ENCODE assay signal across 20 cellular contexts in the genomic region with DNA sequence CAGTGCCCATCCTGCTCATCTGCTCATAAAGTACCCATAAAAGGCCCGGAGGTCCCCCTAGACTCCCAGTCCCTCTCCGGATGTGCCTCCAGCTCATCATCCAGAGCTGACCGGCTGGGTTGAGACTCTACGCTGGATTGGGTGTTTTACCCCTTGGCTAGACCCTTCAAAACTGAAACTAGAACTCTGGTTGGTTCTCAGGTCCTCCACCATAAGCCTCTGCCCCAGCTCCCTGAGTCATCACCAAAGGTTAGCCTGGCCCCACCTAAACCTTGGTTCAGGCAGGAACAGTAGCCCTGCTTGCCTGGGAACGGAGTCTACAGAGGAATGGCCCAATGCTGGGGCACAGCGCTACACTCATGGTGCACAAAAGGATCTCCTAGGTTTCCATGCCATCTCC.
"Had no signal": no experiment of that assay in that cellular context is flagged by ENCODE, and none has a peak within 500 bp of the region (broad histone marks: within the 10 kb centered on the region; RNA-seq: fewer than 3 reads in every experiment).

No MANE protein-coding gene starts in this region.

- H3K36me3 Mint-ChIP-seq: naive thymus-derived CD8-positive, alpha-beta T cell had no signal

- ATAC-seq: left ventricle myocardium superior; lower lobe of right lung; naive thymus-derived CD8-positive, alpha-beta T cell; pancreas had no signal

- H3K27ac ChIP-seq: coronary artery, esophagus squamous epithelium, lower lobe of right lung, pancreas, prostate gland, right atrium auricular region, stomach, thyroid gland, vagina had no signal

- H3K4me3 Mint-ChIP-seq: naive thymus-derived CD8-positive, alpha-beta T cell; nephron progenitor cell had no signal

- H3K4me1 ChIP-seq: esophagus squamous epithelium, lower lobe of right lung, pancreas, prostate gland, right atrium auricular region, stomach, vagina had no signal

- H3K4me1 Mint-ChIP-seq: naive thymus-derived CD8-positive, alpha-beta T cell; nephron progenitor cell had no signal

- H3K27me3 ChIP-seq: esophagus squamous epithelium, pancreas, right atrium auricular region, stomach, thyroid gland, vagina had no signal

- H3K9me3 Mint-ChIP-seq: naive thymus-derived CD8-positive, alpha-beta T cell; nephron progenitor cell had no signal

- DNase-seq: dermis blood vessel endothelial cell; effector memory CD4-positive, alpha-beta T cell; esophagus squamous epithelium; left ventricle myocardium superior; lower lobe of right lung; naive thymus-derived CD8-positive, alpha-beta T cell; nephron progenitor cell; pancreas; stimulated activated CD4-positive, alpha-beta T cell treated with anti-CD3 and anti-CD28 coated beads, Interleukin-12 subunit alpha, Interleukin-12 subunit beta, amount 100 ng/mL, for 4 hours; stimulated activated CD4-positive, alpha-beta T cell treated with anti-CD3 and anti-CD28 coated beads, Interleukin-1b, Interleukin-23, amount 100 ng/mL, for 48 hours; stimulated activated CD4-positive, alpha-beta T cell treated with anti-CD3 and anti-CD28 coated beads, Interleukin-4, amount 100 ng/mL, for 1 hour; stimulated activated CD8-positive, alpha-beta memory T cell treated with anti-CD3 and anti-CD28 coated beads, Interleukin-4, amount 100 ng/mL, for 48 hours; stimulated activated naive CD4-positive, alpha-beta T cell treated with Interleukin-2 at 50 U/mL for 16 hours; stomach; thyroid gland; trophoblast cell had no signal

- H3K27ac Mint-ChIP-seq: naive thymus-derived CD8-positive, alpha-beta T cell; nephron progenitor cell had no signal
